ENCODE assay signal across 16 cellular contexts in genomic region chr15:66821307-66821706, GRCh38.
DNase-seq lines count a peak whose midpoint lies in the region; ATAC-seq and TF ChIP-seq lines count a peak whose summit lies in the region.
"Had no signal": no experiment of that assay in that cellular context is flagged by ENCODE, and none has a peak within 500 bp of the region (broad histone marks: within the 10 kb centered on the region; RNA-seq: fewer than 3 reads in every experiment).

No MANE protein-coding gene starts in this region.

- peak overlapping the region; percentile 10 for H3K18ac ChIP-seq in trophoblast cell (ENCODE audit: low read length)

- H3K27me3 ChIP-seq in BLaER1 (no peaks in the 10 kb centered on the region), trophoblast cell (ENCODE audit: insufficient read depth, low read length) (no peaks in the 10 kb centered on the region)

- peaks cover 3% of the 10 kb centered on the region for H3K4me1 Mint-ChIP-seq in CD14-positive monocyte
- peaks cover 31% of the 10 kb centered on the region for H3K4me1 Mint-ChIP-seq in HFFc6 (ENCODE audit: low read depth)

- no peak for ATAC-seq in GM18519 (IDR thresholded peaks at IDR 0.05; ENCODE audit: low FRiP score, unreplicated experiment)
- ATAC-seq: Right ventricle myocardium inferior had no signal

- intact Hi-C loops in CD14-positive monocyte (cut with micrococcal nuclease): no loop called here

- H3K27me3 Mint-ChIP-seq in CD14-positive monocyte (ENCODE audit: low read depth in 3 of 3) (peaks cover 0 to 2% (median 0%) of the 10 kb centered on the region in 3 donors), HFFc6 (ENCODE audit: insufficient read depth) (peaks cover 2% of the 10 kb centered on the region; the same call in 1 of the 2 replicates)
- H3K27me3 Mint-ChIP-seq: CD4-positive, alpha-beta T cell had no signal

- no peaks in the 10 kb centered on the region for H3K36me3 ChIP-seq in BLaER1
- H3K36me3 ChIP-seq in SK-N-MC (ENCODE audit: insufficient read depth, low read length): no peaks in the 10 kb centered on the region
- H3K36me3 ChIP-seq in trophoblast cell (ENCODE audit: control insufficient read depth in 1 of 2, insufficient read depth in 2 of 2, low read length in 2 of 2): no peaks in the 10 kb centered on the region

- peak overlapping the region; percentile 26 for H2BK120ac ChIP-seq in trophoblast cell (ENCODE audit: insufficient read depth, low read length, poor library complexity)

- H3K27ac ChIP-seq in BLaER1 (no peak overlapping the region), SK-N-MC (peak overlapping the region; percentile 36; the same call in 1 of the 2 replicates), trophoblast cell (ENCODE audit: low read depth, low read length) (peak overlapping the region; percentile 18)
- H3K27ac ChIP-seq: PC-9 had no signal

- no peaks in the 10 kb centered on the region for H3K36me3 Mint-ChIP-seq in CD14-positive monocyte
- no peaks in the 10 kb centered on the region; the same call in 1 of the 2 replicates for H3K36me3 Mint-ChIP-seq in HFFc6 (ENCODE audit: low read depth)

- no peak overlapping the region for H3K23ac ChIP-seq in trophoblast cell (ENCODE audit: low read length)

- no CpG with 5 or more reads among the region's 4 CpGs for WGBS in trophoblast cell (ENCODE audit: extremely low coverage, insufficient coverage, insufficient read length)

- DNase-seq in SK-N-MC (ENCODE audit: low read depth, low spot score) (no peak), islet precursor cell (peak; percentile 68), trophoblast cell (no peak), CD14-positive monocyte (ENCODE audit: low spot score) (no peak), HFFc6 (no peak), SKM-1 (lab: John Stamatoyannopoulos, UW; ENCODE audit: unreplicated experiment) (no peak)
- DNase-seq: CD4-positive, alpha-beta T cell; DMS79; GOT3; KG1; NCI-H1092; NCI-H1694 treated with DMSO at 0.1 percent for 48 hours; PC-9 had no signal

- H2AK5ac ChIP-seq in trophoblast cell (ENCODE audit: low read length): no peak overlapping the region

- H4K20me1 ChIP-seq in BLaER1: no peaks in the 10 kb centered on the region

- peaks cover 10% of the 10 kb centered on the region for H3K79me1 ChIP-seq in trophoblast cell (ENCODE audit: low read length)

- H3K4ac ChIP-seq in trophoblast cell (ENCODE audit: low read depth, low read length): no peak overlapping the region

- no peak overlapping the region for H2AFZ ChIP-seq in trophoblast cell (ENCODE audit: insufficient read depth, low read length, poor library complexity)
- H2AFZ ChIP-seq: PC-9 had no signal

- H3K9ac ChIP-seq in BLaER1: no peak overlapping the region
- H3K9ac ChIP-seq in SK-N-MC (ENCODE audit: insufficient read length): no peak overlapping the region
- no peak overlapping the region for H3K9ac ChIP-seq in trophoblast cell (ENCODE audit: low read length)

- H3K4me1 ChIP-seq in BLaER1: peaks cover 27% of the 10 kb centered on the region
- peaks cover 11 to 18% of the 10 kb centered on the region in 2 experiments for H3K4me1 ChIP-seq in trophoblast cell (ENCODE audit: control insufficient read depth in 1 of 2, insufficient read depth in 2 of 2, low read length in 2 of 2)

- H4K12ac ChIP-seq in trophoblast cell (ENCODE audit: low read depth, low read length): no peak overlapping the region

- peak overlapping the region; percentile 14 for H4K8ac ChIP-seq in trophoblast cell (ENCODE audit: low read depth, low read length)

- peak overlapping the region; percentile 33 for H3K14ac ChIP-seq in trophoblast cell (ENCODE audit: low read length)

- peak overlapping the region; percentile 37 for H2BK12ac ChIP-seq in trophoblast cell (ENCODE audit: low read length)

- H3K9me3 Mint-ChIP-seq in CD14-positive monocyte (peaks cover 0 to 2% (median 0%) of the 10 kb centered on the region in 7 donors), HFFc6 (no peaks in the 10 kb centered on the region)
- H3K9me3 Mint-ChIP-seq: CD4-positive, alpha-beta T cell had no signal

- TF ChIP-seq CTCF in CD14-positive monocyte (IDR thresholded peaks at IDR 0.05) (no peak), HFFc6 (IDR thresholded peaks at IDR 0.05) (no peak)

- no peak overlapping the region for H3K4me3 ChIP-seq in BLaER1
- H3K4me3 ChIP-seq in SK-N-MC: 0 out of 2 replicates have a peak overlapping the region, but pooled peaks have one; percentile 14
- H3K4me3 ChIP-seq in trophoblast cell (ENCODE audit: low read depth, low read length): no peak overlapping the region
- H3K4me3 ChIP-seq: PC-9 had no signal

- H2BK5ac ChIP-seq in trophoblast cell (ENCODE audit: low read depth, low read length, poor library complexity): peak overlapping the region; percentile 46

- H4K91ac ChIP-seq in trophoblast cell (ENCODE audit: low read depth, low read length): peak overlapping the region; percentile 45

- peak overlapping the region; percentile 59 for H3K4me2 ChIP-seq in BLaER1
- H3K4me2 ChIP-seq in trophoblast cell (ENCODE audit: low read length): no peak overlapping the region
- H3K4me2 ChIP-seq: PC-9 had no signal

- H3K27ac Mint-ChIP-seq in CD14-positive monocyte (no peak overlapping the region), HFFc6 (no peak overlapping the region)
- H3K27ac Mint-ChIP-seq: CD4-positive, alpha-beta T cell had no signal

- no peaks in the 10 kb centered on the region for H3K79me2 ChIP-seq in trophoblast cell (ENCODE audit: control insufficient read depth, insufficient read depth, low read length, poor library complexity)

- H3K4me3 Mint-ChIP-seq in CD14-positive monocyte: no peak overlapping the region
- H3K4me3 Mint-ChIP-seq in HFFc6: no peak overlapping the region
- H3K4me3 Mint-ChIP-seq: CD4-positive, alpha-beta T cell had no signal

- H3K9me3 ChIP-seq in BLaER1 (no peaks in the 10 kb centered on the region), SK-N-MC (ENCODE audit: low read depth, low read length) (no peaks in the 10 kb centered on the region), trophoblast cell (ENCODE audit: insufficient read depth, low read depth, low read length) (no peaks in the 10 kb centered on the region)
